Comparison of ENCODE assay signal across 1 cellular context in the genomic region with DNA sequence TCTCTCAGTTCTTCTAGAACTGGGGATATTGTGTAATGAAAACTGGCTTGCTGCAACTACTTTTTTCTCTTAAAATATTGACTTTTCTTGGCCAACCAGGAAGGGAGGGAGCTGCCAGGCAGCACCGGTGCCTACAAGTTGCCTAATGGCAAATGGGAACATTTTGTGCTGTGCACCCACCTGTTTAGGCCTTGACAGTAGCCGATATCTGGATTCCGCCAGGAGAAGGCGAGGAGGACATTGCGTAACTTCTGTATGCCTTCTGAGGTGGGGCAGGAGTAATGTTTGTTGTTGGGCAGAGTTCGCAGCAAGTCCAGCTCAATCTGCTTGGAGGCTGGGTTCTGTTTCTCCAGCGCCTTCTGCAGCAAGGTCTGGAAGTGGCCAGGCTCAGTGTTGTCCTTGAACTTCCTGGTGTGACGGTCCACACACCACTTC.
TF ChIP-seq lines count a peak whose summit lies in the region.

No MANE protein-coding gene starts in this region.

TF ChIP-seq in HepG2, 621 proteins besides CTCF, POLR2A, EP300 and RAD21 (continued from another document and continues in another):
- TF ChIP-seq ZNF121 (CRISPR knock-in tag; IDR thresholded peaks at IDR 0.05) (no peak), KLF11 (CRISPR knock-in tag; IDR thresholded peaks at IDR 0.05) (no peak), NRL (CRISPR knock-in tag; IDR thresholded peaks at IDR 0.05; ENCODE audit: borderline replicate concordance) (no peak), ZNF607 (CRISPR knock-in tag; IDR thresholded peaks at IDR 0.05; ENCODE audit: borderline replicate concordance) (no peak), ZSCAN31 (CRISPR knock-in tag; IDR thresholded peaks at IDR 0.05; ENCODE audit: low read depth) (no peak), ZBTB3 (CRISPR knock-in tag; IDR thresholded peaks at IDR 0.05; ENCODE audit: borderline replicate concordance, low read depth) (no peak), SOX6 (IDR thresholded peaks at IDR 0.05) (no peak), SOX6 (CRISPR knock-in tag; IDR thresholded peaks at IDR 0.05) (peak; percentile 76), KAT8 (CRISPR knock-in tag; IDR thresholded peaks at IDR 0.05) (no peak), PHF5A (CRISPR knock-in tag; IDR thresholded peaks at IDR 0.05; ENCODE audit: low read depth, unreplicated experiment) (no peak), ZNF552 (CRISPR knock-in tag; IDR thresholded peaks at IDR 0.05; ENCODE audit: borderline replicate concordance) (no peak), BRD4 (CRISPR knock-in tag; IDR thresholded peaks at IDR 0.05) (no peak), ZNF382 (CRISPR knock-in tag; IDR thresholded peaks at IDR 0.05; ENCODE audit: borderline replicate concordance) (no peak)
- TF ChIP-seq, protein P1, sequence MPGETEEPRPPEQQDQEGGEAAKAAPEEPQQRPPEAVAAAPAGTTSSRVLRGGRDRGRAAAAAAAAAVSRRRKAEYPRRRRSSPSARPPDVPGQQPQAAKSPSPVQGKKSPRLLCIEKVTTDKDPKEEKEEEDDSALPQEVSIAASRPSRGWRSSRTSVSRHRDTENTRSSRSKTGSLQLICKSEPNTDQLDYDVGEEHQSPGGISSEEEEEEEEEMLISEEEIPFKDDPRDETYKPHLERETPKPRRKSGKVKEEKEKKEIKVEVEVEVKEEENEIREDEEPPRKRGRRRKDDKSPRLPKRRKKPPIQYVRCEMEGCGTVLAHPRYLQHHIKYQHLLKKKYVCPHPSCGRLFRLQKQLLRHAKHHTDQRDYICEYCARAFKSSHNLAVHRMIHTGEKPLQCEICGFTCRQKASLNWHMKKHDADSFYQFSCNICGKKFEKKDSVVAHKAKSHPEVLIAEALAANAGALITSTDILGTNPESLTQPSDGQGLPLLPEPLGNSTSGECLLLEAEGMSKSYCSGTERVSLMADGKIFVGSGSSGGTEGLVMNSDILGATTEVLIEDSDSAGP (CRISPR knock-in tag; IDR thresholded peaks at IDR 0.05; ENCODE audit: borderline replicate concordance) = peak; percentile 31; the same call in 1 of the 2 replicates
- TF ChIP-seq, protein P2, sequence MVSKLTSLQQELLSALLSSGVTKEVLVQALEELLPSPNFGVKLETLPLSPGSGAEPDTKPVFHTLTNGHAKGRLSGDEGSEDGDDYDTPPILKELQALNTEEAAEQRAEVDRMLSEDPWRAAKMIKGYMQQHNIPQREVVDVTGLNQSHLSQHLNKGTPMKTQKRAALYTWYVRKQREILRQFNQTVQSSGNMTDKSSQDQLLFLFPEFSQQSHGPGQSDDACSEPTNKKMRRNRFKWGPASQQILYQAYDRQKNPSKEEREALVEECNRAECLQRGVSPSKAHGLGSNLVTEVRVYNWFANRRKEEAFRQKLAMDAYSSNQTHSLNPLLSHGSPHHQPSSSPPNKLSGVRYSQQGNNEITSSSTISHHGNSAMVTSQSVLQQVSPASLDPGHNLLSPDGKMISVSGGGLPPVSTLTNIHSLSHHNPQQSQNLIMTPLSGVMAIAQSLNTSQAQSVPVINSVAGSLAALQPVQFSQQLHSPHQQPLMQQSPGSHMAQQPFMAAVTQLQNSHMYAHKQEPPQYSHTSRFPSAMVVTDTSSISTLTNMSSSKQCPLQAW (CRISPR knock-in tag; IDR thresholded peaks at IDR 0.05) = no peak
- TF ChIP-seq, protein P3, sequence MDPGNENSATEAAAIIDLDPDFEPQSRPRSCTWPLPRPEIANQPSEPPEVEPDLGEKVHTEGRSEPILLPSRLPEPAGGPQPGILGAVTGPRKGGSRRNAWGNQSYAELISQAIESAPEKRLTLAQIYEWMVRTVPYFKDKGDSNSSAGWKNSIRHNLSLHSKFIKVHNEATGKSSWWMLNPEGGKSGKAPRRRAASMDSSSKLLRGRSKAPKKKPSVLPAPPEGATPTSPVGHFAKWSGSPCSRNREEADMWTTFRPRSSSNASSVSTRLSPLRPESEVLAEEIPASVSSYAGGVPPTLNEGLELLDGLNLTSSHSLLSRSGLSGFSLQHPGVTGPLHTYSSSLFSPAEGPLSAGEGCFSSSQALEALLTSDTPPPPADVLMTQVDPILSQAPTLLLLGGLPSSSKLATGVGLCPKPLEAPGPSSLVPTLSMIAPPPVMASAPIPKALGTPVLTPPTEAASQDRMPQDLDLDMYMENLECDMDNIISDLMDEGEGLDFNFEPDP (CRISPR knock-in tag; conservative IDR thresholded peaks at IDR 0.05) = no peak
- TF ChIP-seq, protein P4, sequence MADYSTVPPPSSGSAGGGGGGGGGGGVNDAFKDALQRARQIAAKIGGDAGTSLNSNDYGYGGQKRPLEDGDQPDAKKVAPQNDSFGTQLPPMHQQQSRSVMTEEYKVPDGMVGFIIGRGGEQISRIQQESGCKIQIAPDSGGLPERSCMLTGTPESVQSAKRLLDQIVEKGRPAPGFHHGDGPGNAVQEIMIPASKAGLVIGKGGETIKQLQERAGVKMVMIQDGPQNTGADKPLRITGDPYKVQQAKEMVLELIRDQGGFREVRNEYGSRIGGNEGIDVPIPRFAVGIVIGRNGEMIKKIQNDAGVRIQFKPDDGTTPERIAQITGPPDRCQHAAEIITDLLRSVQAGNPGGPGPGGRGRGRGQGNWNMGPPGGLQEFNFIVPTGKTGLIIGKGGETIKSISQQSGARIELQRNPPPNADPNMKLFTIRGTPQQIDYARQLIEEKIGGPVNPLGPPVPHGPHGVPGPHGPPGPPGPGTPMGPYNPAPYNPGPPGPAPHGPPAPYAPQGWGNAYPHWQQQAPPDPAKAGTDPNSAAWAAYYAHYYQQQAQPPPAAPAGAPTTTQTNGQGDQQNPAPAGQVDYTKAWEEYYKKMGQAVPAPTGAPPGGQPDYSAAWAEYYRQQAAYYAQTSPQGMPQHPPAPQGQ (CRISPR knock-in tag; IDR thresholded peaks at IDR 0.05; ENCODE audit: borderline replicate concordance) = no peak
- TF ChIP-seq, protein P5, sequence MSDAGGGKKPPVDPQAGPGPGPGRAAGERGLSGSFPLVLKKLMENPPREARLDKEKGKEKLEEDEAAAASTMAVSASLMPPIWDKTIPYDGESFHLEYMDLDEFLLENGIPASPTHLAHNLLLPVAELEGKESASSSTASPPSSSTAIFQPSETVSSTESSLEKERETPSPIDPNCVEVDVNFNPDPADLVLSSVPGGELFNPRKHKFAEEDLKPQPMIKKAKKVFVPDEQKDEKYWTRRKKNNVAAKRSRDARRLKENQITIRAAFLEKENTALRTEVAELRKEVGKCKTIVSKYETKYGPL (CRISPR knock-in tag; IDR thresholded peaks at IDR 0.05) = no peak
- TF ChIP-seq, protein P6, sequence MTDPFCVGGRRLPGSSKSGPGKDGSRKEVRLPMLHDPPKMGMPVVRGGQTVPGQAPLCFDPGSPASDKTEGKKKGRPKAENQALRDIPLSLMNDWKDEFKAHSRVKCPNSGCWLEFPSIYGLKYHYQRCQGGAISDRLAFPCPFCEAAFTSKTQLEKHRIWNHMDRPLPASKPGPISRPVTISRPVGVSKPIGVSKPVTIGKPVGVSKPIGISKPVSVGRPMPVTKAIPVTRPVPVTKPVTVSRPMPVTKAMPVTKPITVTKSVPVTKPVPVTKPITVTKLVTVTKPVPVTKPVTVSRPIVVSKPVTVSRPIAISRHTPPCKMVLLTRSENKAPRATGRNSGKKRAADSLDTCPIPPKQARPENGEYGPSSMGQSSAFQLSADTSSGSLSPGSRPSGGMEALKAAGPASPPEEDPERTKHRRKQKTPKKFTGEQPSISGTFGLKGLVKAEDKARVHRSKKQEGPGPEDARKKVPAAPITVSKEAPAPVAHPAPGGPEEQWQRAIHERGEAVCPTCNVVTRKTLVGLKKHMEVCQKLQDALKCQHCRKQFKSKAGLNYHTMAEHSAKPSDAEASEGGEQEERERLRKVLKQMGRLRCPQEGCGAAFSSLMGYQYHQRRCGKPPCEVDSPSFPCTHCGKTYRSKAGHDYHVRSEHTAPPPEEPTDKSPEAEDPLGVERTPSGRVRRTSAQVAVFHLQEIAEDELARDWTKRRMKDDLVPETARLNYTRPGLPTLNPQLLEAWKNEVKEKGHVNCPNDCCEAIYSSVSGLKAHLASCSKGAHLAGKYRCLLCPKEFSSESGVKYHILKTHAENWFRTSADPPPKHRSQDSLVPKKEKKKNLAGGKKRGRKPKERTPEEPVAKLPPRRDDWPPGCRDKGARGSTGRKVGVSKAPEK (CRISPR knock-in tag; IDR thresholded peaks at IDR 0.05; ENCODE audit: borderline replicate concordance) = no peak
- TF ChIP-seq, protein P7, sequence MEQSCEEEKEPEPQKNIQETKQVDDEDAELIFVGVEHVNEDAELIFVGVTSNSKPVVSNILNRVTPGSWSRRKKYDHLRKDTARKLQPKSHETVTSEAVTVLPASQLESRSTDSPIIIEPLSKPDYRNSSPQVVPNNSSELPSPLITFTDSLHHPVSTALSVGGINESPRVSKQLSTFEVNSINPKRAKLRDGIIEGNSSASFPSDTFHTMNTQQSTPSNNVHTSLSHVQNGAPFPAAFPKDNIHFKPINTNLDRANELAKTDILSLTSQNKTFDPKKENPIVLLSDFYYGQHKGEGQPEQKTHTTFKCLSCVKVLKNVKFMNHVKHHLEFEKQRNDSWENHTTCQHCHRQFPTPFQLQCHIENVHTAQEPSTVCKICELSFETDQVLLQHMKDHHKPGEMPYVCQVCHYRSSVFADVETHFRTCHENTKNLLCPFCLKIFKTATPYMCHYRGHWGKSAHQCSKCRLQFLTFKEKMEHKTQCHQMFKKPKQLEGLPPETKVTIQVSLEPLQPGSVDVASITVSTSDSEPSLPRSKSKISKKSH (CRISPR knock-in tag; IDR thresholded peaks at IDR 0.05; ENCODE audit: borderline replicate concordance) = no peak
- TF ChIP-seq, protein P8, sequence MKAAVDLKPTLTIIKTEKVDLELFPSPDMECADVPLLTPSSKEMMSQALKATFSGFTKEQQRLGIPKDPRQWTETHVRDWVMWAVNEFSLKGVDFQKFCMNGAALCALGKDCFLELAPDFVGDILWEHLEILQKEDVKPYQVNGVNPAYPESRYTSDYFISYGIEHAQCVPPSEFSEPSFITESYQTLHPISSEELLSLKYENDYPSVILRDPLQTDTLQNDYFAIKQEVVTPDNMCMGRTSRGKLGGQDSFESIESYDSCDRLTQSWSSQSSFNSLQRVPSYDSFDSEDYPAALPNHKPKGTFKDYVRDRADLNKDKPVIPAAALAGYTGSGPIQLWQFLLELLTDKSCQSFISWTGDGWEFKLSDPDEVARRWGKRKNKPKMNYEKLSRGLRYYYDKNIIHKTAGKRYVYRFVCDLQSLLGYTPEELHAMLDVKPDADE (CRISPR knock-in tag; IDR thresholded peaks at IDR 0.05) = no peak
- TF ChIP-seq, protein P9, sequence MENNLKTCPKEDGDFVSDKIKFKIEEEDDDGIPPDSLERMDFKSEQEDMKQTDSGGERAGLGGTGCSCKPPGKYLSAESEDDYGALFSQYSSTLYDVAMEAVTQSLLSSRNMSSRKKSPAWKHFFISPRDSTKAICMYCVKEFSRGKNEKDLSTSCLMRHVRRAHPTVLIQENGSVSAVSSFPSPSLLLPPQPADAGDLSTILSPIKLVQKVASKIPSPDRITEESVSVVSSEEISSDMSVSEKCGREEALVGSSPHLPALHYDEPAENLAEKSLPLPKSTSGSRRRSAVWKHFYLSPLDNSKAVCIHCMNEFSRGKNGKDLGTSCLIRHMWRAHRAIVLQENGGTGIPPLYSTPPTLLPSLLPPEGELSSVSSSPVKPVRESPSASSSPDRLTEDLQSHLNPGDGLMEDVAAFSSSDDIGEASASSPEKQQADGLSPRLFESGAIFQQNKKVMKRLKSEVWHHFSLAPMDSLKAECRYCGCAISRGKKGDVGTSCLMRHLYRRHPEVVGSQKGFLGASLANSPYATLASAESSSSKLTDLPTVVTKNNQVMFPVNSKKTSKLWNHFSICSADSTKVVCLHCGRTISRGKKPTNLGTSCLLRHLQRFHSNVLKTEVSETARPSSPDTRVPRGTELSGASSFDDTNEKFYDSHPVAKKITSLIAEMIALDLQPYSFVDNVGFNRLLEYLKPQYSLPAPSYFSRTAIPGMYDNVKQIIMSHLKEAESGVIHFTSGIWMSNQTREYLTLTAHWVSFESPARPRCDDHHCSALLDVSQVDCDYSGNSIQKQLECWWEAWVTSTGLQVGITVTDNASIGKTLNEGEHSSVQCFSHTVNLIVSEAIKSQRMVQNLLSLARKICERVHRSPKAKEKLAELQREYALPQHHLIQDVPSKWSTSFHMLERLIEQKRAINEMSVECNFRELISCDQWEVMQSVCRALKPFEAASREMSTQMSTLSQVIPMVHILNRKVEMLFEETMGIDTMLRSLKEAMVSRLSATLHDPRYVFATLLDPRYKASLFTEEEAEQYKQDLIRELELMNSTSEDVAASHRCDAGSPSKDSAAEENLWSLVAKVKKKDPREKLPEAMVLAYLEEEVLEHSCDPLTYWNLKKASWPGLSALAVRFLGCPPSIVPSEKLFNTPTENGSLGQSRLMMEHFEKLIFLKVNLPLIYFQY (CRISPR knock-in tag; IDR thresholded peaks at IDR 0.05; ENCODE audit: borderline replicate concordance) = no peak
- TF ChIP-seq, protein P10, sequence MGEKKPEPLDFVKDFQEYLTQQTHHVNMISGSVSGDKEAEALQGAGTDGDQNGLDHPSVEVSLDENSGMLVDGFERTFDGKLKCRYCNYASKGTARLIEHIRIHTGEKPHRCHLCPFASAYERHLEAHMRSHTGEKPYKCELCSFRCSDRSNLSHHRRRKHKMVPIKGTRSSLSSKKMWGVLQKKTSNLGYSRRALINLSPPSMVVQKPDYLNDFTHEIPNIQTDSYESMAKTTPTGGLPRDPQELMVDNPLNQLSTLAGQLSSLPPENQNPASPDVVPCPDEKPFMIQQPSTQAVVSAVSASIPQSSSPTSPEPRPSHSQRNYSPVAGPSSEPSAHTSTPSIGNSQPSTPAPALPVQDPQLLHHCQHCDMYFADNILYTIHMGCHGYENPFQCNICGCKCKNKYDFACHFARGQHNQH (CRISPR knock-in tag; IDR thresholded peaks at IDR 0.05) = no peak
- TF ChIP-seq, protein P11, sequence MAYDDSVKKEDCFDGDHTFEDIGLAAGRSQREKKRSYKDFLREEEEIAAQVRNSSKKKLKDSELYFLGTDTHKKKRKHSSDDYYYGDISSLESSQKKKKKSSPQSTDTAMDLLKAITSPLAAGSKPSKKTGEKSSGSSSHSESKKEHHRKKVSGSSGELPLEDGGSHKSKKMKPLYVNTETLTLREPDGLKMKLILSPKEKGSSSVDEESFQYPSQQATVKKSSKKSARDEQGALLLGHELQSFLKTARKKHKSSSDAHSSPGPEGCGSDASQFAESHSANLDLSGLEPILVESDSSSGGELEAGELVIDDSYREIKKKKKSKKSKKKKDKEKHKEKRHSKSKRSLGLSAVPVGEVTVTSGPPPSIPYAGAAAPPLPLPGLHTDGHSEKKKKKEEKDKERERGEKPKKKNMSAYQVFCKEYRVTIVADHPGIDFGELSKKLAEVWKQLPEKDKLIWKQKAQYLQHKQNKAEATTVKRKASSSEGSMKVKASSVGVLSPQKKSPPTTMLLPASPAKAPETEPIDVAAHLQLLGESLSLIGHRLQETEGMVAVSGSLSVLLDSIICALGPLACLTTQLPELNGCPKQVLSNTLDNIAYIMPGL (CRISPR knock-in tag; IDR thresholded peaks at IDR 0.05; ENCODE audit: borderline replicate concordance in 1 of 2, low read depth in 1 of 2) = no peak
- TF ChIP-seq, protein P12, sequence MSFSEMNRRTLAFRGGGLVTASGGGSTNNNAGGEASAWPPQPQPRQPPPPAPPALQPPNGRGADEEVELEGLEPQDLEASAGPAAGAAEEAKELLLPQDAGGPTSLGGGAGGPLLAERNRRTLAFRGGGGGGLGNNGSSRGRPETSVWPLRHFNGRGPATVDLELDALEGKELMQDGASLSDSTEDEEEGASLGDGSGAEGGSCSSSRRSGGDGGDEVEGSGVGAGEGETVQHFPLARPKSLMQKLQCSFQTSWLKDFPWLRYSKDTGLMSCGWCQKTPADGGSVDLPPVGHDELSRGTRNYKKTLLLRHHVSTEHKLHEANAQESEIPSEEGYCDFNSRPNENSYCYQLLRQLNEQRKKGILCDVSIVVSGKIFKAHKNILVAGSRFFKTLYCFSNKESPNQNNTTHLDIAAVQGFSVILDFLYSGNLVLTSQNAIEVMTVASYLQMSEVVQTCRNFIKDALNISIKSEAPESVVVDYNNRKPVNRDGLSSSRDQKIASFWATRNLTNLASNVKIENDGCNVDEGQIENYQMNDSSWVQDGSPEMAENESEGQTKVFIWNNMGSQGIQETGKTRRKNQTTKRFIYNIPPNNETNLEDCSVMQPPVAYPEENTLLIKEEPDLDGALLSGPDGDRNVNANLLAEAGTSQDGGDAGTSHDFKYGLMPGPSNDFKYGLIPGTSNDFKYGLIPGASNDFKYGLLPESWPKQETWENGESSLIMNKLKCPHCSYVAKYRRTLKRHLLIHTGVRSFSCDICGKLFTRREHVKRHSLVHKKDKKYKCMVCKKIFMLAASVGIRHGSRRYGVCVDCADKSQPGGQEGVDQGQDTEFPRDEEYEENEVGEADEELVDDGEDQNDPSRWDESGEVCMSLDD (CRISPR knock-in tag; IDR thresholded peaks at IDR 0.05; ENCODE audit: borderline replicate concordance) = no peak
